29 cellular contexts compared by ENCODE assay signal in genomic region chr3:135134293-135134692, GRCh38.
"Had no signal": no experiment of that assay in that cellular context is flagged by ENCODE, and none has a peak within 500 bp of the region (broad histone marks: within the 10 kb centered on the region; RNA-seq: fewer than 3 reads in every experiment).

No MANE protein-coding gene starts in this region.

- H3K27ac ChIP-seq: left lung, lower lobe of right lung, pancreas, prostate gland, sigmoid colon, spleen, tibial nerve, uterus had no signal

- H3K27me3 Mint-ChIP-seq: naive thymus-derived CD8-positive, alpha-beta T cell; stimulated activated naive CD8-positive, alpha-beta T cell treated with anti-CD3 and anti-CD28 coated beads, Interleukin-15, amount 100 ng/mL, for 72 hours had no signal

- H3K36me3 Mint-ChIP-seq: immature natural killer cell; naive thymus-derived CD8-positive, alpha-beta T cell; stimulated activated effector memory CD8-positive, alpha-beta T cell treated with anti-CD3 and anti-CD28 coated beads, Interleukin-12 subunit alpha, Interleukin-12 subunit beta, amount 100 ng/mL, for 72 hours; type B pancreatic cell had no signal

- H3K27ac Mint-ChIP-seq: immature natural killer cell; naive thymus-derived CD8-positive, alpha-beta T cell; nephron; stimulated activated effector memory CD8-positive, alpha-beta T cell treated with anti-CD3 and anti-CD28 coated beads, Interleukin-12 subunit alpha, Interleukin-12 subunit beta, amount 100 ng/mL, for 72 hours; stimulated activated naive CD8-positive, alpha-beta T cell treated with anti-CD3 and anti-CD28 coated beads, Interleukin-15, amount 100 ng/mL, for 72 hours; type B pancreatic cell had no signal

- FAIRE-seq: islet of Langerhans, kidney, pancreas, small intestine had no signal

- H3K9me3 ChIP-seq: left lung, lower lobe of right lung, pancreas, prostate gland, sigmoid colon, spleen, tibial nerve, uterus had no signal

- H3K4me1 Mint-ChIP-seq: immature natural killer cell; naive thymus-derived CD8-positive, alpha-beta T cell; nephron; neural crest cell; stimulated activated effector memory CD8-positive, alpha-beta T cell treated with anti-CD3 and anti-CD28 coated beads, Interleukin-12 subunit alpha, Interleukin-12 subunit beta, amount 100 ng/mL, for 72 hours; stimulated activated naive CD8-positive, alpha-beta T cell treated with anti-CD3 and anti-CD28 coated beads, Interleukin-15, amount 100 ng/mL, for 72 hours had no signal

- H3K4me3 Mint-ChIP-seq: immature natural killer cell; naive thymus-derived CD8-positive, alpha-beta T cell; nephron; neural crest cell; stimulated activated effector memory CD8-positive, alpha-beta T cell treated with anti-CD3 and anti-CD28 coated beads, Interleukin-12 subunit alpha, Interleukin-12 subunit beta, amount 100 ng/mL, for 72 hours; stimulated activated naive CD8-positive, alpha-beta T cell treated with anti-CD3 and anti-CD28 coated beads, Interleukin-15, amount 100 ng/mL, for 72 hours; type B pancreatic cell had no signal

- H3K4me1 ChIP-seq: left lung, lower lobe of right lung, pancreas, prostate gland, sigmoid colon, spleen, tibial nerve, uterus had no signal

- ATAC-seq: left colon; left lung; lower lobe of right lung; naive thymus-derived CD8-positive, alpha-beta T cell; pancreas; right cardiac atrium; stimulated activated effector memory CD8-positive, alpha-beta T cell treated with anti-CD3 and anti-CD28 coated beads, Interleukin-12 subunit alpha, Interleukin-12 subunit beta, amount 100 ng/mL, for 72 hours; stimulated activated naive CD8-positive, alpha-beta T cell treated with anti-CD3 and anti-CD28 coated beads, Interleukin-15, amount 100 ng/mL, for 72 hours had no signal

- H3K9me3 Mint-ChIP-seq: immature natural killer cell; nephron; neural crest cell; stimulated activated naive CD8-positive, alpha-beta T cell treated with anti-CD3 and anti-CD28 coated beads, Interleukin-15, amount 100 ng/mL, for 72 hours; type B pancreatic cell had no signal

- H3K4me3 ChIP-seq: left lung, lower lobe of right lung, pancreas, prostate gland, sigmoid colon, spleen, tibial nerve, uterus had no signal

- H3K36me3 ChIP-seq: left lung, lower lobe of right lung, pancreas, prostate gland, spleen, tibial nerve, uterus had no signal

- DNase-seq: hypothalamus; immature natural killer cell; kidney; left colon; left lung; lower lobe of right lung; mammary epithelial cell; mesenchymal stem cell; naive thymus-derived CD8-positive, alpha-beta T cell; nucleus accumbens; pancreas; posterior cingulate gyrus; retina; right cardiac atrium; sigmoid colon; small intestine; spleen; stimulated activated CD4-positive, alpha-beta T cell treated with anti-CD3 and anti-CD28 coated beads, Interleukin-4, amount 100 ng/mL, for 24 hours; stimulated activated naive CD4-positive, alpha-beta T cell treated with Interleukin-2 at 50 U/mL for 16 hours; stimulated activated naive CD8-positive, alpha-beta T cell treated with anti-CD3 and anti-CD28 coated beads, Interleukin-15, amount 100 ng/mL, for 72 hours; substantia nigra; uterus had no signal

- H3K27me3 ChIP-seq: left lung, pancreas, sigmoid colon, spleen, tibial nerve, uterus had no signal
